Comparison of ENCODE assay signal across 27 cellular contexts in the genomic region with DNA sequence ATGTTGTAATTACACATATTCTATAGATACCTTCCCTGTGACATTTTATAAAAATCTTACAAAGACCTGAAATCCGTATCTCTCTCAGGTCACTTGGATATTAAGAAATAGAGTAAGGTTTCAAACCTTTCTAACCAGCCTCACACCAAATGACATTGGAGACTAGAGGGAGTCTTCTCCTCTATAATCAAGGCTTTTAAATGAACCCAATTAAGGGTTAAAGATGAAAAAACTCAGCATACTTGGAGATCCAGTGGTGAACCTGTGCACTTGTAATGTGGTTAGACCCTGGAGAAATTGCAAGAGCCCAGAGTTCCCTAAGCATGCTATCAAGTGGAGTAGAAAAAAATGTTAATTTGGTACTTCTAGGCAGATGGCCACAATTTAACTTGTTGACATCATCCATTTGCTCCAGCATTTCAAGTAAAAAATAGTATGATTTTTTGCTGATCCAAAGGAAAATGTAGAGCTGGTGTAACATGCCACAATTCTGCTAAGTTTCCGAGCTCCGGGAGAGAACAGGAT.
DNase-seq lines count a peak whose midpoint lies in the region; ATAC-seq, FAIRE-seq and TF ChIP-seq lines count a peak whose summit lies in the region.
"Had no signal": no experiment of that assay in that cellular context is flagged by ENCODE, and none has a peak within 500 bp of the region (broad histone marks: within the 10 kb centered on the region; RNA-seq: fewer than 3 reads in every experiment).

No MANE protein-coding gene starts in this region.

- FAIRE-seq in H54 (lab: Jason Lieb, UNC), result no peak
- FAIRE-seq: D721Med, GM18507, RCC 7860 had no signal

- TF ChIP-seq EP300 in SK-N-SH (IDR thresholded peaks at IDR 0.05; ENCODE audit: borderline replicate concordance in 1 of 2, low read depth in 1 of 2, low read length in 1 of 2), result no peak

- no peaks in the 10 kb centered on the region for H3K27me3 ChIP-seq in SK-N-SH (ENCODE audit: insufficient read depth)
- H3K27me3 ChIP-seq: BLaER1 treated with 17β-estradiol and CSF1 and Interleukin-3, amounts not matched to agents 10 nM and 100 nM had no signal

- CTCF ChIA-PET in SK-N-SH (lab: Yijun Ruan, JAX), result no interaction called here

- POLR2A ChIA-PET in SK-N-SH (lab: Yijun Ruan, JAX), result no interaction called here

- WGBS in SK-N-SH (ENCODE audit: low lambda C conversion rate), result 67% methylated on average over 3 of the region's 3 CpGs

- DNase-seq in SK-N-SH (no peak), astrocyte of the hippocampus (ENCODE audit: low read depth, low spot score) (peak; percentile 89), fibroblast of peridontal ligament (ENCODE audit: extremely low read depth) (peak; percentile 0), retinal pigment epithelial cell (ENCODE audit: low read depth) (peak; percentile 6), H54 (ENCODE audit: insufficient read length, low spot score) (no peak), NCI-H1092 treated with DMSO at 0.1 percent for 48 hours (lab: John Stamatoyannopoulos, UW) (no peak), kidney glomerular epithelial cell (lab: John Stamatoyannopoulos, UW) (no peak)
- DNase-seq: 8988T; ACHN; AML-193; CD4-positive, alpha-beta T cell; DMS53; HFFc6; IMR-90; NCI-H1048; NCI-H1436 treated with DMSO at 0.1 percent for 48 hours; NCI-H187 treated with DMSO at 0.1 percent for 48 hours; NCI-H2171 treated with DMSO at 0.1 percent for 48 hours; NCI-H524 treated with DMSO at 0.1 percent for 48 hours; NCI-H774 had no signal

- TF ChIP-seq CTCF in SK-N-SH (IDR thresholded peaks at IDR 0.05) (no peak), retinal pigment epithelial cell (conservative IDR thresholded peaks at IDR 0.05; ENCODE audit: low read depth, low read length) (no peak)

- ATAC-seq in SK-N-SH treated with all-trans-retinoic acid at 6 μM for 48 hours, result no peak

- no peak for TF ChIP-seq POLR2A in H54 (IDR thresholded peaks at IDR 0.05; ENCODE audit: low read depth, low read length)

- H3K9ac ChIP-seq in SK-N-SH, result no peak overlapping the region
- H3K9ac ChIP-seq: BLaER1 treated with 17β-estradiol and CSF1 and Interleukin-3, amounts not matched to agents 10 nM and 100 nM; KMS-11 had no signal

- no peak for TF ChIP-seq RAD21 in SK-N-SH (IDR thresholded peaks at IDR 0.05; ENCODE audit: low read length)

- no peak overlapping the region for H3K27ac ChIP-seq in SK-N-SH (ENCODE audit: low read depth in 2 of 2, low read length in 1 of 2)
- H3K27ac ChIP-seq: BLaER1 treated with 17β-estradiol and CSF1 and Interleukin-3, amounts not matched to agents 10 nM and 100 nM; KMS-11 had no signal

- H3K79me2 ChIP-seq in SK-N-SH (ENCODE audit: insufficient read depth), result no peaks in the 10 kb centered on the region

- H3K9me2 ChIP-seq in SK-N-SH, result no peaks in the 10 kb centered on the region

- no peaks in the 10 kb centered on the region for H4K20me1 ChIP-seq in SK-N-SH (ENCODE audit: insufficient read depth)
- H4K20me1 ChIP-seq: BLaER1 treated with 17β-estradiol and CSF1 and Interleukin-3, amounts not matched to agents 10 nM and 100 nM had no signal

- no peak overlapping the region for H3K4me2 ChIP-seq in SK-N-SH
- H3K4me2 ChIP-seq: BLaER1 treated with 17β-estradiol and CSF1 and Interleukin-3, amounts not matched to agents 10 nM and 100 nM; KMS-11 had no signal

- no peaks in the 10 kb centered on the region for H3K9me3 ChIP-seq in SK-N-SH
- H3K9me3 ChIP-seq: BLaER1 treated with 17β-estradiol and CSF1 and Interleukin-3, amounts not matched to agents 10 nM and 100 nM; HAP-1 had no signal

- no peaks in the 10 kb centered on the region for H3F3A ChIP-seq in SK-N-SH (replicated peaks; ENCODE audit: insufficient read depth)

- no peaks in the 10 kb centered on the region for H3K36me3 ChIP-seq in SK-N-SH (replicated peaks in 1 of 2; ENCODE audit: control insufficient read depth in 1 of 2, insufficient read depth in 2 of 2, low read length in 1 of 2)
- H3K36me3 ChIP-seq: BLaER1 treated with 17β-estradiol and CSF1 and Interleukin-3, amounts not matched to agents 10 nM and 100 nM; HAP-1 had no signal

- peaks cover 0 to 2% of the 10 kb centered on the region in 2 experiments; a peak in 2 of 4 replicates for H3K4me1 ChIP-seq in SK-N-SH (ENCODE audit: control insufficient read depth in 1 of 2, insufficient read depth in 2 of 2, low read depth in 1 of 2, low read length in 1 of 2)
- H3K4me1 ChIP-seq: HAP-1 had no signal

- H2AFZ ChIP-seq in SK-N-SH (ENCODE audit: low read depth), result no peak overlapping the region

- H3K4me3 ChIP-seq in SK-N-SH (ENCODE audit: low read depth in 2 of 2, low read length in 1 of 2), result no peak overlapping the region
- H3K4me3 ChIP-seq in retinal pigment epithelial cell (ENCODE audit: low read length), result no peak overlapping the region
- H3K4me3 ChIP-seq: BLaER1 treated with 17β-estradiol and CSF1 and Interleukin-3, amounts not matched to agents 10 nM and 100 nM; HAP-1 had no signal

TF ChIP-seq in SK-N-SH treated with all-trans-retinoic acid at 6 μM for 48 hours, 23 proteins besides CTCF, POLR2A, EP300 and RAD21:
- no peak for TF ChIP-seq ARNTL (CRISPR knock-in tag; IDR thresholded peaks at IDR 0.05; ENCODE audit: borderline replicate concordance, low read depth)
- peak; percentile 57 for TF ChIP-seq ISL1 (CRISPR knock-in tag; IDR thresholded peaks at IDR 0.05)
- TF ChIP-seq, protein P1, sequence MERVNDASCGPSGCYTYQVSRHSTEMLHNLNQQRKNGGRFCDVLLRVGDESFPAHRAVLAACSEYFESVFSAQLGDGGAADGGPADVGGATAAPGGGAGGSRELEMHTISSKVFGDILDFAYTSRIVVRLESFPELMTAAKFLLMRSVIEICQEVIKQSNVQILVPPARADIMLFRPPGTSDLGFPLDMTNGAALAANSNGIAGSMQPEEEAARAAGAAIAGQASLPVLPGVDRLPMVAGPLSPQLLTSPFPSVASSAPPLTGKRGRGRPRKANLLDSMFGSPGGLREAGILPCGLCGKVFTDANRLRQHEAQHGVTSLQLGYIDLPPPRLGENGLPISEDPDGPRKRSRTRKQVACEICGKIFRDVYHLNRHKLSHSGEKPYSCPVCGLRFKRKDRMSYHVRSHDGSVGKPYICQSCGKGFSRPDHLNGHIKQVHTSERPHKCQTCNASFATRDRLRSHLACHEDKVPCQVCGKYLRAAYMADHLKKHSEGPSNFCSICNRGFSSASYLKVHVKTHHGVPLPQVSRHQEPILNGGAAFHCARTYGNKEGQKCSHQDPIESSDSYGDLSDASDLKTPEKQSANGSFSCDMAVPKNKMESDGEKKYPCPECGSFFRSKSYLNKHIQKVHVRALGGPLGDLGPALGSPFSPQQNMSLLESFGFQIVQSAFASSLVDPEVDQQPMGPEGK (CRISPR knock-in tag; IDR thresholded peaks at IDR 0.05; ENCODE audit: borderline replicate concordance), result no peak
- TF ChIP-seq ZNF70 (CRISPR knock-in tag; IDR thresholded peaks at IDR 0.05), result no peak

TF ChIP-seq in SK-N-SH, 30 proteins besides CTCF, POLR2A, EP300 and RAD21 (continues in another document):
- no peak for TF ChIP-seq FOXJ3 (CRISPR knock-in tag; IDR thresholded peaks at IDR 0.05)
- TF ChIP-seq, protein P2, sequence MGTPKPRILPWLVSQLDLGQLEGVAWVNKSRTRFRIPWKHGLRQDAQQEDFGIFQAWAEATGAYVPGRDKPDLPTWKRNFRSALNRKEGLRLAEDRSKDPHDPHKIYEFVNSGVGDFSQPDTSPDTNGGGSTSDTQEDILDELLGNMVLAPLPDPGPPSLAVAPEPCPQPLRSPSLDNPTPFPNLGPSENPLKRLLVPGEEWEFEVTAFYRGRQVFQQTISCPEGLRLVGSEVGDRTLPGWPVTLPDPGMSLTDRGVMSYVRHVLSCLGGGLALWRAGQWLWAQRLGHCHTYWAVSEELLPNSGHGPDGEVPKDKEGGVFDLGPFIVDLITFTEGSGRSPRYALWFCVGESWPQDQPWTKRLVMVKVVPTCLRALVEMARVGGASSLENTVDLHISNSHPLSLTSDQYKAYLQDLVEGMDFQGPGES (IDR thresholded peaks at IDR 0.05; ENCODE audit: low read depth, low read length), result no peak
- no peak for TF ChIP-seq RXRA (IDR thresholded peaks at IDR 0.05; ENCODE audit: borderline replicate concordance, low read depth)
- no peak for TF ChIP-seq SMC3 (IDR thresholded peaks at IDR 0.05; ENCODE audit: low read depth, low read length)
- no peak for TF ChIP-seq TAF1 (IDR thresholded peaks at IDR 0.05; ENCODE audit: borderline replicate concordance, low read depth, low read length)
- TF ChIP-seq, protein P3, sequence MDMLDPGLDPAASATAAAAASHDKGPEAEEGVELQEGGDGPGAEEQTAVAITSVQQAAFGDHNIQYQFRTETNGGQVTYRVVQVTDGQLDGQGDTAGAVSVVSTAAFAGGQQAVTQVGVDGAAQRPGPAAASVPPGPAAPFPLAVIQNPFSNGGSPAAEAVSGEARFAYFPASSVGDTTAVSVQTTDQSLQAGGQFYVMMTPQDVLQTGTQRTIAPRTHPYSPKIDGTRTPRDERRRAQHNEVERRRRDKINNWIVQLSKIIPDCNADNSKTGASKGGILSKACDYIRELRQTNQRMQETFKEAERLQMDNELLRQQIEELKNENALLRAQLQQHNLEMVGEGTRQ (IDR thresholded peaks at IDR 0.05; ENCODE audit: borderline replicate concordance, low read depth, low read length), result no peak
- no peak for TF ChIP-seq FOXM1 (IDR thresholded peaks at IDR 0.05; ENCODE audit: low read depth)
- TF ChIP-seq FOSL2 (IDR thresholded peaks at IDR 0.05; ENCODE audit: borderline replicate concordance, low read depth), result no peak
- TF ChIP-seq, protein P4, sequence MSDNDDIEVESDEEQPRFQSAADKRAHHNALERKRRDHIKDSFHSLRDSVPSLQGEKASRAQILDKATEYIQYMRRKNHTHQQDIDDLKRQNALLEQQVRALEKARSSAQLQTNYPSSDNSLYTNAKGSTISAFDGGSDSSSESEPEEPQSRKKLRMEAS (IDR thresholded peaks at IDR 0.05; ENCODE audit: low read depth), result no peak
- TF ChIP-seq, protein P5, sequence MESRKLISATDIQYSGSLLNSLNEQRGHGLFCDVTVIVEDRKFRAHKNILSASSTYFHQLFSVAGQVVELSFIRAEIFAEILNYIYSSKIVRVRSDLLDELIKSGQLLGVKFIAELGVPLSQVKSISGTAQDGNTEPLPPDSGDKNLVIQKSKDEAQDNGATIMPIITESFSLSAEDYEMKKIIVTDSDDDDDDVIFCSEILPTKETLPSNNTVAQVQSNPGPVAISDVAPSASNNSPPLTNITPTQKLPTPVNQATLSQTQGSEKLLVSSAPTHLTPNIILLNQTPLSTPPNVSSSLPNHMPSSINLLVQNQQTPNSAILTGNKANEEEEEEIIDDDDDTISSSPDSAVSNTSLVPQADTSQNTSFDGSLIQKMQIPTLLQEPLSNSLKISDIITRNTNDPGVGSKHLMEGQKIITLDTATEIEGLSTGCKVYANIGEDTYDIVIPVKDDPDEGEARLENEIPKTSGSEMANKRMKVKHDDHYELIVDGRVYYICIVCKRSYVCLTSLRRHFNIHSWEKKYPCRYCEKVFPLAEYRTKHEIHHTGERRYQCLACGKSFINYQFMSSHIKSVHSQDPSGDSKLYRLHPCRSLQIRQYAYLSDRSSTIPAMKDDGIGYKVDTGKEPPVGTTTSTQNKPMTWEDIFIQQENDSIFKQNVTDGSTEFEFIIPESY (IDR thresholded peaks at IDR 0.05; ENCODE audit: borderline replicate concordance, low read depth), result no peak
- no peak for TF ChIP-seq EZH2phosphoT487 (IDR thresholded peaks at IDR 0.05; ENCODE audit: borderline replicate concordance, low read depth)
- TF ChIP-seq NFIC (IDR thresholded peaks at IDR 0.05; ENCODE audit: borderline replicate concordance), result no peak

Comparison
In these comparisons a context has a peak if more than half of its experiments do, and no peak if none do; other contexts are left out.
1. DNase-seq: peak in astrocyte of the hippocampus (single experiment), fibroblast of peridontal ligament (single experiment) and retinal pigment epithelial cell (single experiment); none in SK-N-SH (single experiment), H54 (single experiment), NCI-H1092 treated with DMSO at 0.1 percent for 48 hours (single experiment) and kidney glomerular epithelial cell (single experiment).